Comparison of ENCODE assay signal across 14 cellular contexts in the genomic region with DNA sequence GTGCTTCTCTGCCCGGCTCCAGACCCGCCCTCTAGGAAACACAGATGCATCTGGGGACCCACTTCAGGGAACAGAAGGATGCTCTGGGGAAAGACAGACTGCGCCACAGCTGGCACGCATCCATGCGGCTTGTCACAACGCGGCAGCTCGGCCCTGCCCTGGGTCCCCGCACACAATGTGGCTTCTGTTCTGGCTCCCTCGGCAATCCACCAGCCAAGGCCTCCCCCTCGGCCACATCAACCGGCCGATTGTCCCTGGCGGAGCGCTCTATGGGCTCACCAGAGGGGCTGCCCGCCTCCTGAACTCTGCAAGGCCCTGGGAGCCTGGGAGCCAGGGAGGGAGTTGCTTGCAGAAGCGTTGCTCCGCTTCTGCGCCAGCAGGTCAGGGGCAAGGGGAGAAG. TPM values are rescaled to one million over a fixed set of nuclear protein-coding genes. Genes with fewer than 3 reads are reported as not detected.
DNase-seq lines count a peak whose midpoint lies in the region; ATAC-seq and TF ChIP-seq lines count a peak whose summit lies in the region.
"Had no signal": no experiment of that assay in that cellular context is flagged by ENCODE, and none has a peak within 500 bp of the region (broad histone marks: within the 10 kb centered on the region; RNA-seq: fewer than 3 reads in every experiment).

No MANE protein-coding gene starts in this region.

- ATAC-seq in effector memory CD8-positive, alpha-beta T cell (replicated peaks) = no peak
- ATAC-seq in GM18517 (IDR thresholded peaks at IDR 0.05; ENCODE audit: unreplicated experiment) = no peak
- ATAC-seq: activated T-cell treated with anti-CD3 and anti-CD28 coated beads, Interleukin-2, amount 50 U/mL, for 4 hours had no signal

- no peak for TF ChIP-seq CTCF in CD14-positive monocyte (IDR thresholded peaks at IDR 0.05)

- no peaks in the 10 kb centered on the region for H3K27me3 Mint-ChIP-seq in effector memory CD8-positive, alpha-beta T cell
- peaks cover 0 to 2% (median 0%) of the 10 kb centered on the region in 3 donors for H3K27me3 Mint-ChIP-seq in CD14-positive monocyte (ENCODE audit: low read depth in 3 of 3)
- H3K27me3 Mint-ChIP-seq: naive B cell had no signal

- DNase-seq in DMS 273 (lab: John Stamatoyannopoulos, UW; ENCODE audit: unreplicated experiment) = peak; percentile 35
- DNase-seq in DMS 273 treated with DMSO at 0.1 percent for 48 hours (lab: John Stamatoyannopoulos, UW) = no peak
- DNase-seq in astrocyte of the hippocampus (ENCODE audit: low read depth, low spot score) = peak; percentile 50
- peak; percentile 55 to 97 (median 91) for DNase-seq in substantia nigra (lab: John Stamatoyannopoulos, UW)
- DNase-seq in effector memory CD8-positive, alpha-beta T cell = no peak
- no peak for DNase-seq in CD14-positive monocyte (ENCODE audit: low spot score)
- DNase-seq: activated T-cell treated with anti-CD3 and anti-CD28 coated beads, Interleukin-2, amount 50 U/mL, for 4 hours; MG63; naive B cell; stomach; T-helper 1 cell had no signal

- H3K36me3 Mint-ChIP-seq in effector memory CD8-positive, alpha-beta T cell (ENCODE audit: insufficient read depth) = peaks cover 3% of the 10 kb centered on the region
- H3K36me3 Mint-ChIP-seq in CD14-positive monocyte = peaks cover 18 to 31% of the 10 kb centered on the region in 2 donors

- no peak overlapping the region for H3K4me3 Mint-ChIP-seq in effector memory CD8-positive, alpha-beta T cell
- no peak overlapping the region for H3K4me3 Mint-ChIP-seq in CD14-positive monocyte
- H3K4me3 Mint-ChIP-seq: activated T-cell treated with anti-CD3 and anti-CD28 coated beads, Interleukin-2, amount 50 U/mL, for 4 hours; naive B cell had no signal

- peak overlapping the region; percentile 88 for H3K27ac ChIP-seq in layer of hippocampus (ENCODE audit: low read depth, low read length)
- H3K27ac ChIP-seq in substantia nigra (ENCODE audit: low read depth, low read length, poor library complexity, severe bottlenecking) = peak overlapping the region; percentile 86
- H3K27ac ChIP-seq: 22Rv1 had no signal

- no peaks in the 10 kb centered on the region for H3K27me3 ChIP-seq in layer of hippocampus (ENCODE audit: control insufficient read depth, insufficient read depth, low read length)
- H3K27me3 ChIP-seq: MG63, stomach had no signal

- H3K4me1 Mint-ChIP-seq in effector memory CD8-positive, alpha-beta T cell (ENCODE audit: low read depth in 2 of 2) = peaks cover 25 to 32% of the 10 kb centered on the region in 2 donors
- peaks cover 32% of the 10 kb centered on the region for H3K4me1 Mint-ChIP-seq in CD14-positive monocyte

- no peaks in the 10 kb centered on the region for H3K9me3 Mint-ChIP-seq in effector memory CD8-positive, alpha-beta T cell
- no peaks in the 10 kb centered on the region for H3K9me3 Mint-ChIP-seq in CD14-positive monocyte
- H3K9me3 Mint-ChIP-seq: activated T-cell treated with anti-CD3 and anti-CD28 coated beads, Interleukin-2, amount 50 U/mL, for 4 hours had no signal

- intact Hi-C loops in CD14-positive monocyte (cut with micrococcal nuclease) = no loop called here

- no peak overlapping the region for H3K27ac Mint-ChIP-seq in effector memory CD8-positive, alpha-beta T cell
- peak overlapping the region in 2 of 7 donors; percentile 26 to 70 for H3K27ac Mint-ChIP-seq in CD14-positive monocyte
- H3K27ac Mint-ChIP-seq: naive B cell had no signal

RNA-seq across cellular contexts. Expression of gene MLLT1, which starts 38.1 kb away (rescaled TPM):
- under 1 TPM; 0.65 to 0.99 TPM for polyA plus RNA-seq in CD14-positive monocyte

Comparison
In these comparisons a context has a peak if more than half of its experiments do, and no peak if none do; other contexts are left out.
1. DNase-seq: peak in DMS 273 (single experiment), astrocyte of the hippocampus (single experiment) and substantia nigra (49 of 49); none in DMS 273 treated with DMSO at 0.1 percent for 48 hours (single experiment), effector memory CD8-positive, alpha-beta T cell (0 of 3) and CD14-positive monocyte (single experiment).